32 cellular contexts compared by ENCODE assay signal in the genomic region with DNA sequence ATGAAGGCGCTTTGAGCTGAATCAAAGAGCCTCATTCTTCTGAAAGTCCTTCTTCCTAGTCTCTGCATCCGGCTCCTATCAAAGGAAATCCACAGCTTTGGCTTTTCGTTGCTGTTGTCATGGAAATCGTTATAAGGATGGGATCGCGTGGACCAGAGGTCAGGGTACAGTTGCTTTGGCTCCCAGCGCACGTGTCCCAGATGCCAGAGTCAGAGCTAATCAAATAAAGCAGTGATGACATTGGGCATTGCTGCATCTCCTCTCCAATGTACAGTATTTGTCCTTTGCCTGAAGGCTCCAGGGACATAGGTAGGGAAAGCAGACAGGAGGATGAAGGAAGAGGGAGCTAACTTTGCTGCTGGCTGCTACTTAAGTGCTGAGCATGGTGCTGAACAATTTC.
"Had no signal": no experiment of that assay in that cellular context is flagged by ENCODE, and none has a peak within 500 bp of the region (broad histone marks: within the 10 kb centered on the region; RNA-seq: fewer than 3 reads in every experiment).

No MANE protein-coding gene starts in this region.

- H3K4me1 Mint-ChIP-seq: activated naive CD8-positive, alpha-beta T cell treated with anti-CD3 and anti-CD28 coated beads for 36 hours; mesothelial cell of epicardium; naive B cell had no signal

- ATAC-seq: body of pancreas; gastroesophageal sphincter; left cardiac atrium; sciatic nerve; stimulated activated naive CD8-positive, alpha-beta T cell treated with anti-CD3 and anti-CD28 coated beads, Interleukin-15, Interleukin-2, amounts not matched to agents 100 U/mL and 50 U/mL, for 24 hours had no signal

- H3K27ac Mint-ChIP-seq: activated naive CD4-positive, alpha-beta T cell treated with anti-CD3 and anti-CD28 coated beads for 36 hours; activated naive CD8-positive, alpha-beta T cell treated with anti-CD3 and anti-CD28 coated beads for 36 hours; mesothelial cell of epicardium; naive B cell; nephron progenitor cell; progenitor cell of endocrine pancreas; T-helper 2 cell treated with Interferon-gamma antibody and Interleukin-4, amounts not matched to agents 5 μg/mL and 100 μg/mL, for 36 hours had no signal

- DNase-seq: activated CD4-positive, alpha-beta T cell treated with anti-CD3 and anti-CD28 coated beads for 4 hours; activated CD4-positive, alpha-beta T cell treated with anti-CD3 and anti-CD28 coated beads, Interleukin-2, amount 50 U/mL, for 4 hours; activated CD4-positive, CD25-positive, alpha-beta regulatory T cell; activated effector memory CD4-positive, alpha-beta T cell treated with anti-CD3 and anti-CD28 coated beads, Interleukin-2, amount 50 U/mL, for 16 hours; activated naive CD4-positive, alpha-beta T cell treated with anti-CD3 and anti-CD28 coated beads for 36 hours; activated naive CD8-positive, alpha-beta T cell treated with anti-CD3 and anti-CD28 coated beads for 36 hours; activated T-cell treated with anti-CD3 and anti-CD28 coated beads for 4 hours; adrenal gland; aorta; cerebellar nuclear complex; colonic mucosa; dorsolateral prefrontal cortex; effector memory CD4-positive, alpha-beta T cell; erythroblast; hippocampal formation; left cardiac atrium; naive B cell; nephron progenitor cell; ovary; stimulated activated CD4-positive, alpha-beta T cell treated with anti-CD3 and anti-CD28 coated beads, Interleukin-12 subunit alpha, Interleukin-12 subunit beta, amount 100 ng/mL, for 4 hours; stimulated activated CD4-positive, alpha-beta T cell treated with anti-CD3 and anti-CD28 coated beads, Interleukin-4, amount 100 ng/mL, for 1 hour; stimulated activated naive CD8-positive, alpha-beta T cell treated with anti-CD3 and anti-CD28 coated beads, Interleukin-15, Interleukin-2, amounts not matched to agents 100 U/mL and 50 U/mL, for 24 hours; testis; transverse colon; uterus had no signal

- H3K9me3 Mint-ChIP-seq: T-helper 2 cell treated with Interferon-gamma antibody and Interleukin-4, amounts not matched to agents 5 μg/mL and 100 μg/mL, for 36 hours had no signal

- FAIRE-seq: keratinocyte had no signal

- H3K36me3 Mint-ChIP-seq: activated naive CD8-positive, alpha-beta T cell treated with anti-CD3 and anti-CD28 coated beads for 36 hours; mesothelial cell of epicardium; naive B cell had no signal

- H3K4me3 Mint-ChIP-seq: activated naive CD4-positive, alpha-beta T cell treated with anti-CD3 and anti-CD28 coated beads for 36 hours; activated naive CD8-positive, alpha-beta T cell treated with anti-CD3 and anti-CD28 coated beads for 36 hours; mesothelial cell of epicardium; naive B cell; nephron progenitor cell; T-helper 2 cell treated with Interferon-gamma antibody and Interleukin-4, amounts not matched to agents 5 μg/mL and 100 μg/mL, for 36 hours had no signal
